In genomic region chr18:54983041-54983686, GRCh38 we compare ENCODE assay signal across 8 cellular contexts. TPM values are rescaled to one million over a fixed set of nuclear protein-coding genes. Genes with fewer than 3 reads are reported as not detected.
DNase-seq lines count a peak whose midpoint lies in the region; ATAC-seq, FAIRE-seq and TF ChIP-seq lines count a peak whose summit lies in the region.

No MANE protein-coding gene starts in this region.

- H3K9me3 ChIP-seq in astrocyte (ENCODE audit: insufficient read depth, low read depth, low read length) = no peaks in the 10 kb centered on the region

- TF ChIP-seq CTCF in astrocyte (IDR thresholded peaks at IDR 0.05; ENCODE audit: insufficient read depth, low read depth, low read length) = peak; percentile 77

- no peaks in the 10 kb centered on the region for H3K79me2 ChIP-seq in astrocyte (ENCODE audit: insufficient read depth, low read length)

- no peak overlapping the region for H3K27ac Mint-ChIP-seq in astrocyte (ENCODE audit: unreplicated experiment)

- DNase-seq in AG20443 (ENCODE audit: low spot score) (peak; percentile 64), NCI-H2196 treated with DMSO at 0.1 percent for 48 hours (lab: John Stamatoyannopoulos, UW; ENCODE audit: unreplicated experiment) (peak; percentile 8), astrocyte (ENCODE audit: low read depth) (peak; percentile 60), iPS-NIHi7 (ENCODE audit: extremely low spot score) (peak; percentile 56), stromal cell of bone marrow (ENCODE audit: low read depth) (peak; percentile 58), NCI-H524 treated with DMSO at 0.1 percent for 48 hours (lab: John Stamatoyannopoulos, UW) (no peak)

- H3K4me3 Mint-ChIP-seq in astrocyte (ENCODE audit: unreplicated experiment) = peak overlapping the region; percentile 51

- ATAC-seq in GM18505 (IDR thresholded peaks at IDR 0.05; ENCODE audit: unreplicated experiment) = peak; percentile 86
- peak; percentile 65 for ATAC-seq in HG03064 (IDR thresholded peaks at IDR 0.05; ENCODE audit: low read depth, unreplicated experiment)

- no peaks in the 10 kb centered on the region for H3K4me1 ChIP-seq in astrocyte (ENCODE audit: insufficient read depth, low read length)

- peaks cover 6% of the 10 kb centered on the region for H3K9me3 Mint-ChIP-seq in astrocyte (ENCODE audit: unreplicated experiment)

- no peak for TF ChIP-seq POLR2A in GM18505 (IDR thresholded peaks at IDR 0.05; ENCODE audit: borderline replicate concordance, extremely low read depth, insufficient read depth, insufficient read length)

- FAIRE-seq in astrocyte (lab: Jason Lieb, UNC) = peak; percentile 90

- H3K27me3 Mint-ChIP-seq in astrocyte (ENCODE audit: low read depth, unreplicated experiment) = no peaks in the 10 kb centered on the region

- H3K9ac ChIP-seq in astrocyte (ENCODE audit: low read length) = no peak overlapping the region

- H3K27ac ChIP-seq in astrocyte (ENCODE audit: low read depth, low read length) = no peak overlapping the region

- no peaks in the 10 kb centered on the region for H3K36me3 Mint-ChIP-seq in astrocyte (ENCODE audit: low read depth, unreplicated experiment)

- H3K36me3 ChIP-seq in astrocyte (ENCODE audit: insufficient read depth, low read length) = no peaks in the 10 kb centered on the region

- peaks cover 1% of the 10 kb centered on the region for H3K4me1 Mint-ChIP-seq in astrocyte (ENCODE audit: low read depth, unreplicated experiment)

- H3K27me3 ChIP-seq in astrocyte (ENCODE audit: insufficient read depth, low read length) = no peaks in the 10 kb centered on the region

- H3K4me3 ChIP-seq in astrocyte (ENCODE audit: insufficient read depth, low read depth, low read length) = no peak overlapping the region

- no peaks in the 10 kb centered on the region for H4K20me1 ChIP-seq in astrocyte (ENCODE audit: insufficient read depth, low read length)

- H2AFZ ChIP-seq in astrocyte (ENCODE audit: low read depth, low read length) = no peak overlapping the region

- H3K4me2 ChIP-seq in astrocyte (ENCODE audit: low read length) = no peak overlapping the region

RNA-seq across cellular contexts. Expression of gene CCDC68, which starts 23.9 kb away (rescaled TPM):
- total RNA-seq in astrocyte = 2.2 and 2.4 TPM in 2 replicates
